Comparison of ENCODE assay signal across 13 cellular contexts in the genomic region with DNA sequence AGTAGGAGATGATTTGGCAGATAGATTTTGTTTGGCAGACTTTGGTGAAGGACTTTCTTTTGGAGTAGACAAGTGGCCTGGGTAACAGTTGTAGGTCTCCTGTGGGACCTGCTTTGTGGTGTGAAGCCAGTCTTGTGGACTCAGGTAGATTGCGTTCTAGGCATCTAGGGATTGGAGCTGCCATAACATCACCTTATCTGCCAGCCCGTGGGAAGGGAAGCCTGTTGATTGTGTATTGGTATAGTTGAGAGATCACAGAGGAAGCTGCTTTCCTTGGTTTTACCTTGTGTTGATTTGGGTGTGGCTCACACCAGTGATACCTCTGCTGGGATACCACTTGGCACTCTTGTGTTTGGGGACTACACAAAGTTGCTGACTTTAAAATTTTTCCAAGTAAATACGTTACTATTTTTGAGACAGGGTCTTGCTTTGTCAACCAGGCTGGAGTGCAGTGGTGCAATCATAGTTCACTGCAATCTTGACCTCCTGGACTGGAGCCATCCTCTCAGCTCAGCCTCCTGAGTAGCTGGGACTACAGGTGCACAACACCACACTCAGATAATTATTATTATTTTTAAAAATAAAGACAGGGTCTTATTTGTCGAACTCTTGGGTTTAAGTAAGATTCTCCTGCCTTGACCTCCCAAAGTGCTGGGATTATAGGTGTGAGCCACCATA. TPM values are rescaled to one million over a fixed set of nuclear protein-coding genes. Genes with fewer than 3 reads are reported as not detected.
DNase-seq lines count a peak whose midpoint lies in the region; ATAC-seq, FAIRE-seq and TF ChIP-seq lines count a peak whose summit lies in the region.
"Had no signal": no experiment of that assay in that cellular context is flagged by ENCODE, and none has a peak within 500 bp of the region (broad histone marks: within the 10 kb centered on the region; RNA-seq: fewer than 3 reads in every experiment).

No MANE protein-coding gene starts in this region.

- peaks cover 70% of the 10 kb centered on the region for H3K4me1 Mint-ChIP-seq in dendritic cell treated with granulocyte-macrophage colony-stimulating factor and Interleukin-4, amounts not matched to agents 40 ng/mL and 50 ng/mL, for 4 days (ENCODE audit: low read depth)
- peaks cover 41% of the 10 kb centered on the region for H3K4me1 Mint-ChIP-seq in neural progenitor cell

- H3F3A ChIP-seq in neural progenitor cell (ENCODE audit: low read depth) = peaks cover 59% of the 10 kb centered on the region

- H3K27me3 ChIP-seq in BLaER1 treated with 17β-estradiol and CSF1 and Interleukin-3, amounts not matched to agents 10 nM and 100 nM = no peaks in the 10 kb centered on the region
- H3K27me3 ChIP-seq in HUES48 (ENCODE audit: control insufficient read depth, insufficient read depth, low read length) (no peaks in the 10 kb centered on the region), neural progenitor cell (no peaks in the 10 kb centered on the region)
- H3K27me3 ChIP-seq: brain microvascular endothelial cell had no signal

- H3K4me2 ChIP-seq in BLaER1 treated with 17β-estradiol and CSF1 and Interleukin-3, amounts not matched to agents 10 nM and 100 nM = peak overlapping the region in 10 of 11 experiments; percentile 9 to 53 (median 38); a peak in 15 of 22 replicates
- peak overlapping the region; percentile 52 for H3K4me2 ChIP-seq in neural progenitor cell

- intact Hi-C loops in dendritic cell treated with granulocyte-macrophage colony-stimulating factor and Interleukin-4, amounts not matched to agents 40 ng/mL and 50 ng/mL, for 4 days (cut with micrococcal nuclease) = loop anchor here (2.0 kb wide), 1 partner anchor 40 kb away; a partner anchor contains a TSS

- H3K36me3 Mint-ChIP-seq in dendritic cell treated with granulocyte-macrophage colony-stimulating factor and Interleukin-4, amounts not matched to agents 40 ng/mL and 50 ng/mL, for 4 days (ENCODE audit: low read depth) = peaks cover 79% of the 10 kb centered on the region
- H3K36me3 Mint-ChIP-seq in neural progenitor cell = peaks cover 33% of the 10 kb centered on the region

- no peak overlapping the region for H3K4me3 ChIP-seq in BLaER1 treated with 17β-estradiol and CSF1 and Interleukin-3, amounts not matched to agents 10 nM and 100 nM
- H3K4me3 ChIP-seq in HUES48 (ENCODE audit: low read depth, low read length) (no peak overlapping the region), neural progenitor cell (no peak overlapping the region)

- H3K27ac Mint-ChIP-seq in dendritic cell treated with granulocyte-macrophage colony-stimulating factor and Interleukin-4, amounts not matched to agents 40 ng/mL and 50 ng/mL, for 4 days = peak overlapping the region; percentile 43
- no peak overlapping the region for H3K27ac Mint-ChIP-seq in neural progenitor cell

- no peaks in the 10 kb centered on the region for H3K27me3 Mint-ChIP-seq in dendritic cell treated with granulocyte-macrophage colony-stimulating factor and Interleukin-4, amounts not matched to agents 40 ng/mL and 50 ng/mL, for 4 days
- no peaks in the 10 kb centered on the region for H3K27me3 Mint-ChIP-seq in neural progenitor cell (ENCODE audit: insufficient read depth, low read depth)

- no peak overlapping the region for H3K4me3 Mint-ChIP-seq in dendritic cell treated with granulocyte-macrophage colony-stimulating factor and Interleukin-4, amounts not matched to agents 40 ng/mL and 50 ng/mL, for 4 days
- H3K4me3 Mint-ChIP-seq in neural progenitor cell = no peak overlapping the region

- no peak for FAIRE-seq in GM19239 (lab: Jason Lieb, UNC)

- H3K4me1 ChIP-seq in BLaER1 treated with 17β-estradiol and CSF1 and Interleukin-3, amounts not matched to agents 10 nM and 100 nM = peaks cover 54 to 82% (median 68%) of the 10 kb centered on the region in 10 experiments
- H3K4me1 ChIP-seq in HUES48 (ENCODE audit: control insufficient read depth, insufficient read depth, low read length) = peaks cover 59% of the 10 kb centered on the region
- H3K4me1 ChIP-seq in neural progenitor cell = peaks cover 47% of the 10 kb centered on the region

- DNase-seq in neural progenitor cell (ENCODE audit: low spot score) (no peak), GM19239 (ENCODE audit: insufficient read length, low spot score) (no peak)
- no peak for DNase-seq in effector CD4-positive, alpha-beta T cell
- DNase-seq: C1 segment of cervical spinal cord; H7; NCI-H2171 treated with DMSO at 0.1 percent for 48 hours; stimulated activated CD4-positive, alpha-beta T cell treated with anti-CD3 and anti-CD28 coated beads, Interleukin-1b, Interleukin-23, amount 100 ng/mL, for 48 hours had no signal

- no peaks in the 10 kb centered on the region for H3K9me3 Mint-ChIP-seq in dendritic cell treated with granulocyte-macrophage colony-stimulating factor and Interleukin-4, amounts not matched to agents 40 ng/mL and 50 ng/mL, for 4 days
- H3K9me3 Mint-ChIP-seq in neural progenitor cell = no peaks in the 10 kb centered on the region

- 0 out of 22 replicates have a peak overlapping the region, but pooled peaks of 1 of the 11 experiments have one; percentile 14 for H3K27ac ChIP-seq in BLaER1 treated with 17β-estradiol and CSF1 and Interleukin-3, amounts not matched to agents 10 nM and 100 nM
- H3K27ac ChIP-seq in HUES48 (ENCODE audit: low read depth, low read length) (peak overlapping the region; percentile 7), neural progenitor cell (no peak overlapping the region)
- H3K27ac ChIP-seq: brain microvascular endothelial cell had no signal

- ATAC-seq in HG03159 (IDR thresholded peaks at IDR 0.05; ENCODE audit: unreplicated experiment) (no peak), GM18517 (IDR thresholded peaks at IDR 0.05; ENCODE audit: unreplicated experiment) (no peak)

- H3K9me3 ChIP-seq in BLaER1 treated with 17β-estradiol and CSF1 and Interleukin-3, amounts not matched to agents 10 nM and 100 nM (replicated peaks in 1 of 11) = no peaks in the 10 kb centered on the region
- H3K9me3 ChIP-seq in HUES48 (ENCODE audit: control insufficient read depth, insufficient read depth, low read length) (no peaks in the 10 kb centered on the region), neural progenitor cell (ENCODE audit: low read depth) (no peaks in the 10 kb centered on the region)

- no peak overlapping the region for H2AFZ ChIP-seq in neural progenitor cell (replicated peaks)

- TF ChIP-seq CTCF in neural progenitor cell (IDR thresholded peaks at IDR 0.05) = no peak

- peaks cover 99% of the 10 kb centered on the region for H3K79me2 ChIP-seq in neural progenitor cell (ENCODE audit: low read depth)

- H3K36me3 ChIP-seq in BLaER1 treated with 17β-estradiol and CSF1 and Interleukin-3, amounts not matched to agents 10 nM and 100 nM = peaks cover 62 to 100% (median 95%) of the 10 kb centered on the region in 11 experiments
- H3K36me3 ChIP-seq in HUES48 (ENCODE audit: control insufficient read depth, insufficient read depth, low read length) (peaks cover 60% of the 10 kb centered on the region), neural progenitor cell (peaks cover 10% of the 10 kb centered on the region)

- no peak overlapping the region for H3K9ac ChIP-seq in BLaER1 treated with 17β-estradiol and CSF1 and Interleukin-3, amounts not matched to agents 10 nM and 100 nM
- H3K9ac ChIP-seq in HUES48 (ENCODE audit: low read depth, low read length) (no peak overlapping the region), neural progenitor cell (no peak overlapping the region)

- peaks cover 98 to 100% (median 100%) of the 10 kb centered on the region in 11 experiments for H4K20me1 ChIP-seq in BLaER1 treated with 17β-estradiol and CSF1 and Interleukin-3, amounts not matched to agents 10 nM and 100 nM
- H4K20me1 ChIP-seq in neural progenitor cell (ENCODE audit: low read depth) = peaks cover 99% of the 10 kb centered on the region

RNA-seq across cellular contexts. Expression of a gene that starts 7.8 kb away (rescaled TPM):
- total RNA-seq in neural progenitor cell (ENCODE audit: low replicate concordance) = 118 and 156 TPM in 2 replicates

RNA-seq across cellular contexts. Expression of a gene that starts 39.5 kb away (rescaled TPM):
- total RNA-seq in neural progenitor cell (ENCODE audit: low replicate concordance) = 27.0 and 72.7 TPM in 2 replicates

RNA-seq across cellular contexts. Expression of a gene that starts 49.9 kb away (rescaled TPM):
- total RNA-seq in neural progenitor cell (ENCODE audit: low replicate concordance) = 0.22 and 0.56 TPM in 2 replicates
